Comparison of ENCODE assay signal across 24 cellular contexts in the genomic region with DNA sequence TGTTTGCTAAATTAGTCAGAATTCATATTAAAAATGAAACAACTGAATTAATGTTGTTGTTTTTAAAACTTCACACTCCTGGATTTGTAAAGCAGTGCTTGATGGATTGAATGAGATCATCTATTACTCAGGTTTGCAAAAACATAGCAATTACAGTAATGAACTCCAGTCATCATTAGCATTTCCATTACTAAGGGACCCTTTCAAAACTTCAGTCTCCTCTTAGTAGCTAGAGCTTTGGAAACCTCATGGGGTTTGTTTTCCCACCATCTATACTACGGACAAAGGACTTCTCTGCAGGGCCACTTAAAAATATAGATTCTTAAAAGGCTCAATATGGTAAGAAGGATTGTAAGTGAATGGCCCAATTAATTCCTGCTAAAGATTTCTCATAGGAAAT.
"Had no signal": no experiment of that assay in that cellular context is flagged by ENCODE, and none has a peak within 500 bp of the region (broad histone marks: within the 10 kb centered on the region; RNA-seq: fewer than 3 reads in every experiment).

No MANE protein-coding gene starts in this region.

- H3K4me1 Mint-ChIP-seq: activated naive CD8-positive, alpha-beta T cell treated with anti-CD3 and anti-CD28 coated beads, Interleukin-2, amount 10 ng/mL, durations not matched to agents 7 days and 5 days; immature natural killer cell; naive thymus-derived CD4-positive, alpha-beta T cell; stimulated activated memory B cell treated with anti-CD40 and anti-IgM and Interleukin-4, amounts not matched to agents 10 μg/mL and 1 μg/mL and 100 μg/mL, for 72 hours had no signal

- H3K27ac ChIP-seq: cardiac muscle cell, hepatocyte, left lung, sigmoid colon, stomach, suprapubic skin, tibial nerve had no signal

- H3K4me1 ChIP-seq: left lung, sigmoid colon, stomach, suprapubic skin, tibial nerve had no signal

- H3K9me3 Mint-ChIP-seq: activated naive CD8-positive, alpha-beta T cell treated with anti-CD3 and anti-CD28 coated beads, Interleukin-2, amount 10 ng/mL, durations not matched to agents 7 days and 5 days had no signal

- ATAC-seq: left lung; naive thymus-derived CD4-positive, alpha-beta T cell; stimulated activated memory B cell treated with anti-CD40 and anti-IgM and Interleukin-4, amounts not matched to agents 10 μg/mL and 1 μg/mL and 100 μg/mL, for 72 hours had no signal

- H3K4me3 Mint-ChIP-seq: activated naive CD4-positive, alpha-beta T cell treated with anti-CD3 and anti-CD28 coated beads for 36 hours; activated naive CD8-positive, alpha-beta T cell treated with anti-CD3 and anti-CD28 coated beads, Interleukin-2, amount 10 ng/mL, durations not matched to agents 7 days and 5 days; immature natural killer cell; naive thymus-derived CD4-positive, alpha-beta T cell; stimulated activated memory B cell treated with anti-CD40 and anti-IgM and Interleukin-4, amounts not matched to agents 10 μg/mL and 1 μg/mL and 100 μg/mL, for 72 hours had no signal

- H3K27me3 ChIP-seq: cardiac muscle cell, sigmoid colon, stomach, suprapubic skin, tibial nerve had no signal

- H3K9me3 ChIP-seq: left lung, sigmoid colon had no signal

- H3K4me2 ChIP-seq: hepatocyte, smooth muscle cell had no signal

- H3K4me3 ChIP-seq: cardiac muscle cell, hepatocyte, left lung, lung, sigmoid colon, smooth muscle cell, stomach, suprapubic skin, tibial nerve had no signal

- H3K27ac Mint-ChIP-seq: activated naive CD4-positive, alpha-beta T cell treated with anti-CD3 and anti-CD28 coated beads for 36 hours; activated naive CD8-positive, alpha-beta T cell treated with anti-CD3 and anti-CD28 coated beads, Interleukin-2, amount 10 ng/mL, durations not matched to agents 7 days and 5 days; immature natural killer cell; naive thymus-derived CD4-positive, alpha-beta T cell; stimulated activated memory B cell treated with anti-CD40 and anti-IgM and Interleukin-4, amounts not matched to agents 10 μg/mL and 1 μg/mL and 100 μg/mL, for 72 hours had no signal

- DNase-seq: activated CD4-positive, alpha-beta T cell treated with anti-CD3 and anti-CD28 coated beads for 4 hours; activated CD4-positive, alpha-beta T cell treated with anti-CD3 and anti-CD28 coated beads, Interleukin-2, amount 50 U/mL, for 48 hours; activated CD4-positive, CD25-positive, alpha-beta regulatory T cell; activated naive CD4-positive, alpha-beta T cell treated with anti-CD3 and anti-CD28 coated beads for 36 hours; activated naive CD8-positive, alpha-beta T cell treated with anti-CD3 and anti-CD28 coated beads, Interleukin-2, amount 10 ng/mL, durations not matched to agents 7 days and 5 days; activated T-cell treated with anti-CD3 and anti-CD28 coated beads, Interleukin-2, amount 50 U/mL, for 48 hours; amniotic stem cell; foreskin melanocyte; glutamatergic neuron; immature natural killer cell; kidney glomerular epithelial cell; left lung; naive thymus-derived CD4-positive, alpha-beta T cell; retina; sigmoid colon; stimulated activated CD4-positive, alpha-beta T cell treated with anti-CD3 and anti-CD28 coated beads, Interleukin-15, amount 100 ng/mL, for 24 hours; stomach had no signal

- H3K36me3 Mint-ChIP-seq: activated naive CD8-positive, alpha-beta T cell treated with anti-CD3 and anti-CD28 coated beads, Interleukin-2, amount 10 ng/mL, durations not matched to agents 7 days and 5 days; immature natural killer cell; stimulated activated memory B cell treated with anti-CD40 and anti-IgM and Interleukin-4, amounts not matched to agents 10 μg/mL and 1 μg/mL and 100 μg/mL, for 72 hours had no signal

- H3K36me3 ChIP-seq: cardiac muscle cell, left lung, sigmoid colon, stomach, suprapubic skin, tibial nerve had no signal

- H3K79me2 ChIP-seq: hepatocyte had no signal

- H2AFZ ChIP-seq: hepatocyte had no signal
